In the genomic region with DNA sequence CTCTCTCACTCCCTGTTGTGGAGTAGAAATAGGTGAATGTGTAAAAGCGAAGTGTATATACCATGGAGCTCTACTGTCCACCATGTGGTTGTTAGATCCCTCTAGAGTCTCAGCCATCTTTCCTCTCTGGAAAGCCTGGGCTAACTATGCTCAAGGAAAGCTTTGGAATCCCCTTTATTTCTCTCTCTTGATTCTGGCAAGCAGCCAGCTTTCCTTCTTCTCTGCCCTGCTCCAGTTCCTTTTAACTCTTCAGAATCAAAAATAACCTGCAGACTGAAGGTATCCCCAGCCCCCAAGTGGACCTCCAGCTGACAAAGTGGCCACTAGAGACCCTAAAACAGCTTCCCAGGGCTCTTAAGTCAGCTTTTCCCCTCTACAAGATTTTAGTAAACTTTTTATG, we compare ENCODE assay signal across 21 cellular contexts.
"Had no signal": no experiment of that assay in that cellular context is flagged by ENCODE, and none has a peak within 500 bp of the region (broad histone marks: within the 10 kb centered on the region; RNA-seq: fewer than 3 reads in every experiment).

No MANE protein-coding gene starts in this region.

- H3K27ac ChIP-seq: SJSA1, SK-N-MC had no signal

- H3K36me3 ChIP-seq: MG63, SJSA1 had no signal

- FAIRE-seq: RCC 7860 had no signal

- H3K9me3 ChIP-seq: MG63, SJSA1 had no signal

- H3K4me3 ChIP-seq: MG63, SJSA1, SK-N-MC had no signal

- H3K4me1 ChIP-seq: SJSA1 had no signal

- DNase-seq: Karpas-422, KG1, MG63, NCI-H1092, NCI-H1436, NCI-H1930, NCI-H2081, NCI-H2107, NCI-H2171 treated with DMSO at 0.1 percent for 48 hours, NCI-H226, NCI-H446, NCI-H510A, NCI-H524 treated with DMSO at 0.1 percent for 48 hours, NCI-H82, Right ventricle myocardium superior, RPMI8226, SIG-M5, T-helper 2 cell had no signal

- H3K27me3 ChIP-seq: MG63, SJSA1 had no signal
